ENCODE assay signal across 8 cellular contexts in genomic region chr3:44729384-44729910, GRCh38. TPM values are rescaled to one million over a fixed set of nuclear protein-coding genes. Genes with fewer than 3 reads are reported as not detected.
DNase-seq lines count a peak whose midpoint lies in the region; TF ChIP-seq lines count a peak whose summit lies in the region.

Gene ZNF501, plus strand, starts transcription at chr3:44729635. Its CDS starts 4,787 bp downstream, at chr3:44734422.

- TF ChIP-seq EP300 in stomach (IDR thresholded peaks at IDR 0.05): no peak

- H2BK120ac ChIP-seq in neuronal stem cell (ENCODE audit: low read depth, low read length): no peak within 1 kb of the TSS

- no peak within 1 kb of the TSS for H4K91ac ChIP-seq in neuronal stem cell (ENCODE audit: low read depth, low read length, poor library complexity)

- H3K79me1 ChIP-seq in neuronal stem cell (ENCODE audit: low read depth, low read length): no peaks in the 10 kb centered on the region

- TF ChIP-seq CTCF in AG09319 (IDR thresholded peaks at IDR 0.05; ENCODE audit: low read depth, low read length): no peak
- no peak for TF ChIP-seq CTCF in stomach (IDR thresholded peaks at IDR 0.05)

- no CpG with 5 or more reads among the region's 46 CpGs for WGBS in neuronal stem cell (ENCODE audit: extremely low coverage in 2 of 2, insufficient read length in 2 of 2, insufficient replicate concordance in 1 of 2), 2 donors
- WGBS in stomach, 5 donors: 0 to 1% (median 1%) methylated on average over 30 to 46 of the region's 46 CpGs

- no peak within 1 kb of the TSS for H3K27ac ChIP-seq in neuronal stem cell (replicated peaks; ENCODE audit: low read length)
- peak within 1 kb of the TSS in 4 of 5 donors; percentile 33 to 81 (median 61) for H3K27ac ChIP-seq in stomach

- H3K4me1 ChIP-seq in neuronal stem cell (ENCODE audit: control insufficient read depth in 2 of 2, insufficient read depth in 1 of 2, low read depth in 1 of 2, low read length in 2 of 2): no peaks in the 10 kb centered on the region
- peaks cover 0 to 19% (median 11%) of the 10 kb centered on the region in 4 donors for H3K4me1 ChIP-seq in stomach

- H3K27me3 ChIP-seq in neuronal stem cell (ENCODE audit: control insufficient read depth in 3 of 3, insufficient read depth in 3 of 3, low read depth in 1 of 3, low read length in 3 of 3) (peaks cover 0 to 2% (median 0%) of the 10 kb centered on the region in 3 experiments), stomach (no peaks in the 10 kb centered on the region)

- H2BK15ac ChIP-seq in neuronal stem cell (ENCODE audit: low read length): no peak within 1 kb of the TSS

- H3K23ac ChIP-seq in neuronal stem cell (ENCODE audit: low read depth, low read length, poor library complexity): peak within 1 kb of the TSS; percentile 90

- TF ChIP-seq POLR2A in GM19193 (IDR thresholded peaks at IDR 0.05; ENCODE audit: extremely low read depth, insufficient read depth, insufficient read length) (peak; percentile 55), stomach (IDR thresholded peaks at IDR 0.05) (no peak)

- intact Hi-C loops in stomach (cut with DNase I; ENCODE audit: low total_unique reads): no loop called here

- peak within 1 kb of the TSS; percentile 56 for H3K4me2 ChIP-seq in neuronal stem cell (ENCODE audit: insufficient read depth, low read length, poor library complexity, severe bottlenecking)

- H3K18ac ChIP-seq in neuronal stem cell (ENCODE audit: low read length): peak within 1 kb of the TSS; percentile 84

- H3K36me3 ChIP-seq in neuronal stem cell (replicated peaks in 1 of 2; ENCODE audit: control insufficient read depth in 2 of 2, insufficient read depth in 2 of 2, low read length in 2 of 2) (peaks cover 5 to 44% of the 10 kb centered on the region in 2 donors), stomach (peaks cover 18 to 49% (median 37%) of the 10 kb centered on the region in 4 donors)

- H3K9ac ChIP-seq in neuronal stem cell (ENCODE audit: low read depth, low read length, poor library complexity): peak within 1 kb of the TSS; percentile 83

- no peak within 1 kb of the TSS for H2BK5ac ChIP-seq in neuronal stem cell (ENCODE audit: low read length)

- no peak within 1 kb of the TSS for H2AK5ac ChIP-seq in neuronal stem cell (ENCODE audit: low read depth, low read length)

- H3K4me3 ChIP-seq in neuronal stem cell (ENCODE audit: low read length in 2 of 2) (peak within 1 kb of the TSS; percentile 68 to 89), stomach (peak within 1 kb of the TSS; percentile 59 to 94 (median 74))

- peak; percentile 72 for DNase-seq in AG09319 (ENCODE audit: extremely low read depth, low read depth)
- DNase-seq in HT1080 (ENCODE audit: low read depth): peak; percentile 18
- DNase-seq in RPMI7951 (ENCODE audit: low read depth): peak; percentile 93
- peak; percentile 86 for DNase-seq in activated naive CD4-positive, alpha-beta T cell treated with Interleukin-2 at 50 U/mL for 16 hours
- peak; percentile 88 for DNase-seq in germinal center (ENCODE audit: low spot score)
- DNase-seq in neuronal stem cell (ENCODE audit: low spot score): peak; percentile 72
- peak; percentile 94 for DNase-seq in stomach

- H2BK12ac ChIP-seq in neuronal stem cell (ENCODE audit: low read length): no peak within 1 kb of the TSS

- peaks cover 22 to 92% of the 10 kb centered on the region in 2 donors for H3K9me3 ChIP-seq in neuronal stem cell (replicated peaks in 1 of 2; ENCODE audit: control insufficient read depth in 2 of 2, insufficient read depth in 1 of 2, low read depth in 1 of 2, low read length in 2 of 2)
- H3K9me3 ChIP-seq in stomach: peaks cover 25 to 88% (median 75%) of the 10 kb centered on the region in 4 donors

- H3K14ac ChIP-seq in neuronal stem cell (ENCODE audit: low read length): no peak within 1 kb of the TSS

- H4K8ac ChIP-seq in neuronal stem cell (ENCODE audit: low read depth, low read length): no peak within 1 kb of the TSS

- H2AFZ ChIP-seq in neuronal stem cell (ENCODE audit: low read length): peak within 1 kb of the TSS; percentile 93

- H3K4ac ChIP-seq in neuronal stem cell (ENCODE audit: low read length): no peak within 1 kb of the TSS

RNA-seq across cellular contexts. Expression of gene ZNF501, which starts in this region (rescaled TPM):
- total RNA-seq in HT1080 (2014; rRNA removed; shearing (Covaris generic)): 0.07 TPM in 1 of 2 replicates, not detected in the other
- 0.77 and 1.2 TPM in 2 replicates for polyA plus RNA-seq in HT1080 (2015; cell fraction: cytosol; rRNA removed)
- 0.93 and 1.5 TPM in 2 replicates for polyA plus RNA-seq in HT1080 (2015; cell fraction: nucleus; rRNA removed)
- total RNA-seq in RPMI7951 (2014; rRNA removed; shearing (Covaris generic)): 4.7 and 6.1 TPM in 2 replicates
- polyA plus RNA-seq in neuronal stem cell (2013, experiment 1 of 2): 3.6 TPM
- 3.7 TPM for polyA plus RNA-seq in neuronal stem cell (2013, experiment 2 of 2)
- 1 to 10 TPM in 3 of 5 donors, not detected in 2; 2.8 to 7.2 (median 3.5) TPM for total RNA-seq in stomach
- polyA plus RNA-seq in stomach: 1 to 10 TPM in 2 of 3 donors, under 1 TPM in 1; 0.95 to 2.6 (median 1.2) TPM

Comparison
In these comparisons a context has a peak if more than half of its experiments do, and no peak if none do; other contexts are left out.
1. DNase-seq: peak in every context shown above with its lines; median percentile 94 in stomach; 93 in RPMI7951; 88 in germinal center; 86 in activated naive CD4-positive, alpha-beta T cell treated with Interleukin-2 at 50 U/mL for 16 hours; 72 in AG09319; 72 in neuronal stem cell; 18 in HT1080.